8 cellular contexts compared by ENCODE assay signal in genomic region chr1:244918422-244919319, GRCh38. TPM values are rescaled to one million over a fixed set of nuclear protein-coding genes. Genes with fewer than 3 reads are reported as not detected.
DNase-seq lines count a peak whose midpoint lies in the region; ATAC-seq and TF ChIP-seq lines count a peak whose summit lies in the region.

No MANE protein-coding gene starts in this region.

- peak overlapping the region; percentile 80 for H3K27ac Mint-ChIP-seq in activated CD4-positive, alpha-beta T cell treated with anti-CD3 and anti-CD28 coated beads for 36 hours

- H3K4me1 ChIP-seq in HCT116 (ENCODE audit: control insufficient read depth in 1 of 2, insufficient read depth in 2 of 2, low read length in 2 of 2): peaks cover 6 to 14% of the 10 kb centered on the region in 2 experiments; a peak in 3 of 4 replicates
- peaks cover 0 to 8% (median 1%) of the 10 kb centered on the region in 4 donors for H3K4me1 ChIP-seq in liver (ENCODE audit: control insufficient read depth in 4 of 4, insufficient read depth in 4 of 4, low read length in 3 of 4)

- H3K36me3 Mint-ChIP-seq in activated CD4-positive, alpha-beta T cell treated with anti-CD3 and anti-CD28 coated beads for 36 hours (ENCODE audit: low read depth): no peaks in the 10 kb centered on the region

- H3K4me2 ChIP-seq in HCT116 (ENCODE audit: low read length): peak overlapping the region; percentile 82

- H3K27me3 Mint-ChIP-seq in activated CD4-positive, alpha-beta T cell treated with anti-CD3 and anti-CD28 coated beads for 36 hours: peaks cover 3% of the 10 kb centered on the region

- CTCF ChIA-PET in HCT116 (lab: Charles Lee): no interaction called here
- CTCF ChIA-PET in activated CD4-positive, alpha-beta T cell treated with anti-CD3 and anti-CD28 coated beads for 36 hours (lab: Charles Lee): interaction anchor here (0.9 to 1.5 kb wide), 4 partner anchors 12 to 1975 kb away, joined by 3 to 9 read pairs (median 3); partner anchors contain the start of gene HNRNPU

- no peaks in the 10 kb centered on the region for H3K9me3 Mint-ChIP-seq in activated CD4-positive, alpha-beta T cell treated with anti-CD3 and anti-CD28 coated beads for 36 hours (ENCODE audit: low read depth)

- TF ChIP-seq RAD21 in HCT116 (IDR thresholded peaks at IDR 0.05; ENCODE audit: low read depth) (no peak), liver (IDR thresholded peaks at IDR 0.05) (no peak)

- POLR2A ChIA-PET in HCT116 (lab: Charles Lee): no interaction called here
- POLR2A ChIA-PET in activated CD4-positive, alpha-beta T cell treated with anti-CD3 and anti-CD28 coated beads for 36 hours (lab: Charles Lee): interaction anchor here (1.4 to 1.9 kb wide), 2 partner anchors 53 to 54 kb away, joined by 3 to 5 read pairs; partner anchors contain the start of gene HNRNPU

- H3K4me3 Mint-ChIP-seq in activated CD4-positive, alpha-beta T cell treated with anti-CD3 and anti-CD28 coated beads for 36 hours: peak overlapping the region; percentile 73

- H3K9ac ChIP-seq in HCT116 (ENCODE audit: low read length): peak overlapping the region; percentile 47
- no peak overlapping the region for H3K9ac ChIP-seq in liver (ENCODE audit: low read depth in 1 of 2, low read length in 2 of 2)

- H2AFZ ChIP-seq in HCT116 (ENCODE audit: low read depth, low read length, poor library complexity, severe bottlenecking): peak overlapping the region; percentile 100

- H3K36me3 ChIP-seq in HCT116 (ENCODE audit: control insufficient read depth in 1 of 2, insufficient read depth in 2 of 2, low read length in 2 of 2): no peaks in the 10 kb centered on the region
- H3K36me3 ChIP-seq in liver (ENCODE audit: control insufficient read depth in 4 of 4, insufficient read depth in 3 of 4, low read depth in 1 of 4, low read length in 3 of 4): peaks cover 0 to 1% (median 0%) of the 10 kb centered on the region in 4 donors

- H3K27ac ChIP-seq in HCT116 (ENCODE audit: low read depth, low read length): no peak overlapping the region
- no peak overlapping the region for H3K27ac ChIP-seq in liver (ENCODE audit: low read depth in 1 of 2, low read length in 2 of 2)

- TF ChIP-seq CTCF in HCT116 (IDR thresholded peaks at IDR 0.05 in 2 of 3, conservative IDR thresholded peaks at IDR 0.05 in 1 of 3; ENCODE audit: borderline replicate concordance in 1 of 3, insufficient read depth in 1 of 3, low read depth in 2 of 3, low read length in 2 of 3) (no peak; a peak in 1 of 6 replicates), liver (IDR thresholded peaks at IDR 0.05; ENCODE audit: low read depth, low read length, missing input control) (no peak)

- intact Hi-C loops in HCT116 (cut with micrococcal nuclease): no loop called here
- intact Hi-C loops in activated CD4-positive, alpha-beta T cell treated with anti-CD3 and anti-CD28 coated beads for 36 hours (cut with DNase I, micrococcal nuclease): loop anchor here (1.0 to 2.0 kb wide), 7 partner anchors 51 to 124 kb away; partner anchors contain the start of genes COX20 (in 2 of the 2) and HNRNPU (in 2 of the 2)

- H3K9me3 ChIP-seq in HCT116 (ENCODE audit: control insufficient read depth in 1 of 2, insufficient read depth in 1 of 2, low read depth in 1 of 2, low read length in 2 of 2) (no peaks in the 10 kb centered on the region), liver (ENCODE audit: control insufficient read depth in 4 of 4, low read length in 3 of 4) (no peaks in the 10 kb centered on the region)

- DNase-seq in ELF-1 (ENCODE audit: low read depth, low spot score): peak; percentile 18
- no peak for DNase-seq in HCT116 (ENCODE audit: low read depth, low spot score)
- peak; percentile 72 for DNase-seq in NCI-H146 (lab: John Stamatoyannopoulos, UW)
- DNase-seq in activated CD4-positive, alpha-beta T cell treated with anti-CD3 and anti-CD28 coated beads for 36 hours: peak; percentile 66
- peak; percentile 81 for DNase-seq in cerebellum (ENCODE audit: low spot score)
- peak; percentile 54 for DNase-seq in stimulated activated CD4-positive, alpha-beta T cell treated with anti-CD3 and anti-CD28 coated beads, Interleukin-4, amount 100 ng/mL, for 24 hours
- no peak for DNase-seq in GOT3 (lab: John Stamatoyannopoulos, UW)

- H3K4me3 ChIP-seq in HCT116 (replicated peaks in 1 of 2; ENCODE audit: low read depth in 1 of 2, low read length in 2 of 2) (peak overlapping the region; percentile 42 to 49), liver (ENCODE audit: low read depth in 1 of 3, low read length in 3 of 3) (peak overlapping the region; percentile 53 to 71 (median 64))

- H3K4me1 Mint-ChIP-seq in activated CD4-positive, alpha-beta T cell treated with anti-CD3 and anti-CD28 coated beads for 36 hours: peaks cover 16% of the 10 kb centered on the region

- no peaks in the 10 kb centered on the region for H3K9me2 ChIP-seq in HCT116 (ENCODE audit: insufficient read depth)

- H4K20me1 ChIP-seq in HCT116 (ENCODE audit: insufficient read depth): no peaks in the 10 kb centered on the region

- no peaks in the 10 kb centered on the region for H3K79me2 ChIP-seq in HCT116 (ENCODE audit: insufficient read depth, low read length)

- RAD21 ChIA-PET in HCT116 (lab: Charles Lee; ENCODE audit: low non-redundant PET in 1 of 2, low total read pairs in 2 of 2, uncharacterized antibody in 2 of 2, unreplicated experiment in 2 of 2): no interaction called here

- WGBS in liver: 7% methylated on average over 62 of the region's 62 CpGs

- ATAC-seq in HCT116: peak; percentile 83
- peak; percentile 86 for ATAC-seq in activated CD4-positive, alpha-beta T cell treated with anti-CD3 and anti-CD28 coated beads for 36 hours

- TF ChIP-seq POLR2A in HCT116 (IDR thresholded peaks at IDR 0.05; ENCODE audit: borderline replicate concordance, extremely low read depth, insufficient read depth, insufficient read length): no peak

- no peaks in the 10 kb centered on the region for H3K27me3 ChIP-seq in HCT116 (ENCODE audit: insufficient read depth, low read length)
- H3K27me3 ChIP-seq in liver (ENCODE audit: control insufficient read depth in 4 of 4, insufficient read depth in 4 of 4, low read length in 3 of 4): no peaks in the 10 kb centered on the region

- no TSS peak for BruUV-seq in HCT116 (replicated peaks; lab: Mats Ljungman, UMichigan)

TF ChIP-seq in HCT116, 20 proteins besides CTCF, POLR2A, EP300 and RAD21 (continues in another document):
- TF ChIP-seq ZBTB33 (IDR thresholded peaks at IDR 0.05; ENCODE audit: extremely low read depth, insufficient replicate concordance, low read length): no peak
- no peak for TF ChIP-seq EZH2 (IDR thresholded peaks at IDR 0.05)
- TF ChIP-seq EGR1 (IDR thresholded peaks at IDR 0.05; ENCODE audit: low read depth): peak; percentile 79
- TF ChIP-seq ZFX (IDR thresholded peaks at IDR 0.05): no peak
- TF ChIP-seq JUND (IDR thresholded peaks at IDR 0.05): no peak
- peak; percentile 92 for TF ChIP-seq MAX (IDR thresholded peaks at IDR 0.05)
- no peak for TF ChIP-seq EZH2phosphoT487 (IDR thresholded peaks at IDR 0.05; ENCODE audit: borderline replicate concordance)

TF ChIP-seq in liver, 16 proteins besides CTCF, POLR2A, EP300 and RAD21:
- TF ChIP-seq JUND (IDR thresholded peaks at IDR 0.05) (no peak), YY1 (IDR thresholded peaks at IDR 0.05) (no peak), NR2F2 (IDR thresholded peaks at IDR 0.05) (no peak), HNF4A (conservative IDR thresholded peaks at IDR 0.05) (no peak), FOXA2 (IDR thresholded peaks at IDR 0.05) (no peak), EGR1 (IDR thresholded peaks at IDR 0.05; ENCODE audit: low read depth in 2 of 2) (no peak), REST (IDR thresholded peaks at IDR 0.05) (no peak), RXRA (IDR thresholded peaks at IDR 0.05) (no peak)
TF ChIP-seq in liver: peak in this region for 0.

RNA-seq across cellular contexts. Expression of gene HNRNPU, which starts 54.3 kb away (rescaled TPM):
- total RNA-seq in HCT116 (2021; ENCODE audit: unreplicated experiment) (424 TPM), cerebellum (402 TPM), liver (100 to 1,000 TPM; 209 to 233 TPM)
- polyA plus RNA-seq in HCT116 (2012): 261 and 282 TPM in 2 replicates
- 100 to 1,000 TPM; 521 to 532 TPM for total RNA-seq in activated CD4-positive, alpha-beta T cell treated with anti-CD3 and anti-CD28 coated beads for 36 hours
- 10 to 100 TPM; 45.3 to 62.5 TPM for polyA plus RNA-seq in liver

Comparison
In these comparisons a context has a peak if more than half of its experiments do, and no peak if none do; other contexts are left out.
1. DNase-seq: peak in ELF-1 (single experiment), NCI-H146 (single experiment), activated CD4-positive, alpha-beta T cell treated with anti-CD3 and anti-CD28 coated beads for 36 hours (single experiment), cerebellum (single experiment) and stimulated activated CD4-positive, alpha-beta T cell treated with anti-CD3 and anti-CD28 coated beads, Interleukin-4, amount 100 ng/mL, for 24 hours (single experiment); none in HCT116 (single experiment) and GOT3 (single experiment).